In the genomic region with DNA sequence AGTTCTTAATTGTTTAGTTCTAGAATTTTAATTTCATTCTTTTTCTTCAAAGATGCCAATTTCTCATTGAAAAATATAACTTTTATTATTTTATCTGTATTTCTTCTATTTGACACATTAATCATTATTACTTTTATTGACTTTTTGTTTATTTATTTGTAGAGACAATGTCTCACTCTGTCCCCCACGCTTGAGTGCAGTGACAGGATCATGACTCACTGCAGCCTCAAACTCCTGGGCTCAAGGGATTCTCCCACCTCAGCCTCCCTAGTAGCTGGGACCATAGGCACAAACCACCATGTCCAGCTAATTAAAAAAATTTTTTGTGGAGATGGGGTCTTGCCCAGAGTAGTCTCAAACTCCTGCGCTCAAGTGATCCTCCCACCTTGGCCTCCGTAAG, we compare ENCODE assay signal across 31 cellular contexts. TPM values are rescaled to one million over a fixed set of nuclear protein-coding genes. Genes with fewer than 3 reads are reported as not detected.
"Had no signal": no experiment of that assay in that cellular context is flagged by ENCODE, and none has a peak within 500 bp of the region (broad histone marks: within the 10 kb centered on the region; RNA-seq: fewer than 3 reads in every experiment).

No MANE protein-coding gene starts in this region.

- H3K36me3 Mint-ChIP-seq: stimulated activated effector memory CD8-positive, alpha-beta T cell treated with anti-CD3 and anti-CD28 coated beads, Interleukin-12 subunit alpha, Interleukin-12 subunit beta, amount 100 ng/mL, for 72 hours had no signal

- H3K4me1 Mint-ChIP-seq: activated CD4-positive, alpha-beta memory T cell treated with anti-CD3 and anti-CD28 coated beads, Interleukin-2, amount 10 ng/mL, durations not matched to agents 7 days and 5 days; activated naive CD8-positive, alpha-beta T cell treated with anti-CD3 and anti-CD28 coated beads, Interleukin-2, amount 50 U/mL, for 24 hours; central memory CD8-positive, alpha-beta T cell; stimulated activated effector memory CD8-positive, alpha-beta T cell treated with anti-CD3 and anti-CD28 coated beads, Interleukin-12 subunit alpha, Interleukin-12 subunit beta, amount 100 ng/mL, for 72 hours had no signal

- H3K4me3 ChIP-seq: colonic mucosa, dorsolateral prefrontal cortex, esophagus squamous epithelium, gastroesophageal sphincter, heart left ventricle, ovary, stomach, suprapubic skin, transverse colon had no signal

- H3K9me3 Mint-ChIP-seq: activated CD4-positive, alpha-beta memory T cell treated with anti-CD3 and anti-CD28 coated beads, Interleukin-2, amount 10 ng/mL, durations not matched to agents 7 days and 5 days; central memory CD8-positive, alpha-beta T cell had no signal

- H3K4me1 ChIP-seq: colonic mucosa, stomach, transverse colon had no signal

- FAIRE-seq: endothelial cell of umbilical vein, islet of Langerhans had no signal

- H3K27ac ChIP-seq: colonic mucosa, gastroesophageal sphincter, neutrophil, ovary, stomach, transverse colon had no signal

- H3K9me3 ChIP-seq: colonic mucosa, esophagus squamous epithelium, neutrophil, ovary, suprapubic skin, transverse colon had no signal

- H3K36me3 ChIP-seq: colonic mucosa, esophagus squamous epithelium, gastroesophageal sphincter, heart left ventricle, neutrophil, ovary, stomach, suprapubic skin, transverse colon had no signal

- H3K4me3 Mint-ChIP-seq: activated CD4-positive, alpha-beta memory T cell treated with anti-CD3 and anti-CD28 coated beads, Interleukin-2, amount 10 ng/mL, durations not matched to agents 7 days and 5 days; activated naive CD8-positive, alpha-beta T cell treated with anti-CD3 and anti-CD28 coated beads, Interleukin-2, amount 50 U/mL, for 24 hours; activated T-cell treated with anti-CD3 and anti-CD28 coated beads, Interleukin-2, amount 50 U/mL, for 72 hours; brain; central memory CD8-positive, alpha-beta T cell; effector memory CD8-positive, alpha-beta T cell; nephron; stimulated activated effector memory CD8-positive, alpha-beta T cell treated with anti-CD3 and anti-CD28 coated beads, Interleukin-12 subunit alpha, Interleukin-12 subunit beta, amount 100 ng/mL, for 72 hours had no signal

- H3K27ac Mint-ChIP-seq: activated CD4-positive, alpha-beta memory T cell treated with anti-CD3 and anti-CD28 coated beads, Interleukin-2, amount 10 ng/mL, durations not matched to agents 7 days and 5 days; activated naive CD8-positive, alpha-beta T cell treated with anti-CD3 and anti-CD28 coated beads, Interleukin-2, amount 50 U/mL, for 24 hours; activated T-cell treated with anti-CD3 and anti-CD28 coated beads, Interleukin-2, amount 50 U/mL, for 72 hours; brain; effector memory CD8-positive, alpha-beta T cell; stimulated activated effector memory CD8-positive, alpha-beta T cell treated with anti-CD3 and anti-CD28 coated beads, Interleukin-12 subunit alpha, Interleukin-12 subunit beta, amount 100 ng/mL, for 72 hours had no signal

- H3K27me3 ChIP-seq: colonic mucosa, esophagus squamous epithelium, heart left ventricle, ovary, suprapubic skin, transverse colon had no signal

- DNase-seq: activated CD4-positive, alpha-beta memory T cell treated with anti-CD3 and anti-CD28 coated beads, Interleukin-2, amount 10 ng/mL, durations not matched to agents 7 days and 5 days; activated CD4-positive, alpha-beta T cell treated with anti-CD3 and anti-CD28 coated beads for 48 hours; activated gamma-delta T cell; activated naive CD4-positive, alpha-beta T cell treated with anti-CD3 and anti-CD28 coated beads, Interleukin-2, amount 50 U/mL, for 16 hours; activated naive CD8-positive, alpha-beta T cell treated with anti-CD3 and anti-CD28 coated beads, Interleukin-2, amount 50 U/mL, for 24 hours; activated T-cell treated with anti-CD3 and anti-CD28 coated beads, Interleukin-2, amount 50 U/mL, for 72 hours; anterior cingulate cortex; colonic mucosa; dorsolateral prefrontal cortex; effector memory CD8-positive, alpha-beta T cell; esophagus squamous epithelium; heart left ventricle; left cardiac atrium; mesenchymal stem cell; right cardiac atrium; stimulated activated CD4-positive, alpha-beta T cell treated with anti-CD3 and anti-CD28 coated beads, Interleukin-2, amount 100 ng/mL, for 24 hours; stomach; transverse colon had no signal

RNA-seq across cellular contexts. Expression of gene FBLN1, which starts 30.3 kb away (rescaled TPM):
- total RNA-seq: activated CD4-positive, alpha-beta memory T cell treated with anti-CD3 and anti-CD28 coated beads, Interleukin-2, amount 10 ng/mL, durations not matched to agents 7 days and 5 days; activated T-cell treated with anti-CD3 and anti-CD28 coated beads, Interleukin-2, amount 50 U/mL, for 72 hours; T-helper 2 cell treated with Interferon-gamma antibody and Interleukin-4, amounts not matched to agents 100 ng/mL and 5 ng/mL, for 36 hours had no signal

RNA-seq across cellular contexts. Expression of gene RIBC2, which starts 58.9 kb away (rescaled TPM):
- total RNA-seq: myocyte, transverse colon had no signal

RNA-seq across cellular contexts. Expression of gene SMC1B, which starts 59.0 kb away (rescaled TPM):
- total RNA-seq: esophagus squamous epithelium, gastroesophageal sphincter, heart left ventricle, left cardiac atrium, lower leg skin, myocyte, right cardiac atrium, stomach, transverse colon had no signal
- polyA plus RNA-seq: endothelial cell of umbilical vein, heart left ventricle, right cardiac atrium had no signal
